Comparison of ENCODE assay signal across 8 cellular contexts in genomic region chr4:4248885-4249203, GRCh38. TPM values are rescaled to one million over a fixed set of nuclear protein-coding genes. Genes with fewer than 3 reads are reported as not detected.
DNase-seq lines count a peak whose midpoint lies in the region; ATAC-seq and TF ChIP-seq lines count a peak whose summit lies in the region.

No MANE protein-coding gene starts in this region.

- H3K9me3 Mint-ChIP-seq in naive B cell = peaks cover 0 to 2% (median 0%) of the 10 kb centered on the region in 7 donors

- no peaks in the 10 kb centered on the region; the same call in 1 of the 2 replicates for H3K27me3 ChIP-seq in BE2C

- TF ChIP-seq CTCF in BE2C (IDR thresholded peaks at IDR 0.05; ENCODE audit: low read depth, low read length) (no peak), choroid plexus epithelial cell (conservative IDR thresholded peaks at IDR 0.05; ENCODE audit: low read depth, low read length) (no peak)

- peaks cover 4% of the 10 kb centered on the region; the same call in 1 of the 2 replicates for H3K4me1 ChIP-seq in BE2C

- H3K4me3 ChIP-seq in BE2C (ENCODE audit: low read depth, low read length) = peak overlapping the region; percentile 96
- peak overlapping the region; percentile 94 for H3K4me3 ChIP-seq in choroid plexus epithelial cell (ENCODE audit: low read depth, low read length)

- no peak for DNase-seq in BE2C
- peak; percentile 36 for DNase-seq in choroid plexus epithelial cell (ENCODE audit: low read depth)
- DNase-seq in naive B cell = no peak
- no peak for DNase-seq in kidney glomerular epithelial cell (lab: John Stamatoyannopoulos, UW)
- no peak for DNase-seq in cerebellar nuclear complex (lab: John Stamatoyannopoulos, UW)
- no peak for DNase-seq in NCI-H226

- H3K27ac ChIP-seq in KOPT-K1 (ENCODE audit: low read depth, low read length, poor library complexity, severe bottlenecking) = peak overlapping the region; percentile 79

- no peaks in the 10 kb centered on the region for H3K9me3 ChIP-seq in BE2C
- no peaks in the 10 kb centered on the region for H3K9me3 ChIP-seq in KOPT-K1 (ENCODE audit: insufficient read depth, low read length, poor library complexity, severe bottlenecking)

- H3K27ac Mint-ChIP-seq in naive B cell = peak overlapping the region; percentile 96 to 99 (median 98)

- H3K36me3 ChIP-seq in BE2C (peaks cover 11% of the 10 kb centered on the region), KOPT-K1 (ENCODE audit: insufficient read depth, low read length) (peaks cover 22% of the 10 kb centered on the region)

- peaks cover 22 to 38% (median 28%) of the 10 kb centered on the region in 3 donors for H3K4me1 Mint-ChIP-seq in naive B cell

- peaks cover 12% of the 10 kb centered on the region in 2 donors for H3K36me3 Mint-ChIP-seq in naive B cell

- ATAC-seq in naive B cell (ENCODE audit: low read depth in 2 of 2) = no peak
- ATAC-seq in HG02571 (IDR thresholded peaks at IDR 0.05; ENCODE audit: unreplicated experiment) = no peak

- peaks cover 6 to 13% (median 6%) of the 10 kb centered on the region in 3 donors for H3K27me3 Mint-ChIP-seq in naive B cell

- H3K4me3 Mint-ChIP-seq in naive B cell = peak overlapping the region; percentile 93 to 99 (median 98)

RNA-seq across cellular contexts. Expression of gene TMEM128, which starts 0.8 kb away (rescaled TPM):
- polyA plus RNA-seq in BE2C (2012; ENCODE audit: insufficient read depth, insufficient read length, low read depth) = 35.3 TPM
- 10 to 100 TPM; 23.2 to 44.8 (median 36.6) TPM for polyA plus RNA-seq in naive B cell (ENCODE audit: low read depth in 6 of 6)

RNA-seq across cellular contexts. Expression of gene OTOP1, which starts 22.1 kb away (rescaled TPM):
- polyA plus RNA-seq in BE2C (2012; ENCODE audit: insufficient read depth, insufficient read length, low read depth) = not detected
- not detected for polyA plus RNA-seq in naive B cell (ENCODE audit: low read depth in 6 of 6)

RNA-seq across cellular contexts. Expression of gene LYAR, which starts 41.1 kb away (rescaled TPM):
- 21.3 TPM for polyA plus RNA-seq in BE2C (2012; ENCODE audit: insufficient read depth, insufficient read length, low read depth)
- polyA plus RNA-seq in naive B cell (ENCODE audit: low read depth in 6 of 6) = 10 to 100 TPM; 12.5 to 18.3 (median 14.6) TPM

RNA-seq across cellular contexts. Expression of gene ZBTB49, which starts 41.2 kb away (rescaled TPM):
- 3.9 TPM for polyA plus RNA-seq in BE2C (2012; ENCODE audit: insufficient read depth, insufficient read length, low read depth)
- polyA plus RNA-seq in naive B cell (ENCODE audit: low read depth in 6 of 6) = 10 to 100 TPM in 1 of 6 donors, 1 to 10 TPM in 5; 3.3 to 10.6 (median 4.8) TPM
